1 cellular context compared by ENCODE assay signal in the genomic region with DNA sequence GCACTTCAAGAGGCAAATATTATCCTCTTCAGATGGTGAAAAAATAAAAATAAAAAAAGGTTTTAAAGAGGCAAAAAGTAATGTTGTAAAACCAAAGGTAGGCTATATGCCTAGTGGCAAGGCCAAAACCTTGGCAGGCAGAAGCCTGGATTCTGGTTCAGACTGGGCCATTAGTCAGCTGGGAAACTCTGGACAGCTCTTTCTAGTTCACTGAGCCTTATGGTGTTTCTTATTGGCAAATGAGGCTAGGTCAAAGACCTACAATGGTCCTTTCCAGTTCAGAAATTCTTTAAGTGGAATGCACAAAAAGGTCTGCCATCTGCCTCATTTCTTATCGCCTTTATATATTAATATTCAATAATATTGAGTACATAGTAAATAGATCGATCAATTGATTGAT.
TF ChIP-seq lines count a peak whose summit lies in the region.

No MANE protein-coding gene starts in this region.

TF ChIP-seq in SK-N-SH treated with all-trans-retinoic acid at 6 μM for 48 hours, 23 proteins besides CTCF, POLR2A, EP300 and RAD21 (continued from another document):
- no peak for TF ChIP-seq TCF4 (CRISPR knock-in tag; IDR thresholded peaks at IDR 0.05; ENCODE audit: borderline replicate concordance)
- TF ChIP-seq, protein P1, sequence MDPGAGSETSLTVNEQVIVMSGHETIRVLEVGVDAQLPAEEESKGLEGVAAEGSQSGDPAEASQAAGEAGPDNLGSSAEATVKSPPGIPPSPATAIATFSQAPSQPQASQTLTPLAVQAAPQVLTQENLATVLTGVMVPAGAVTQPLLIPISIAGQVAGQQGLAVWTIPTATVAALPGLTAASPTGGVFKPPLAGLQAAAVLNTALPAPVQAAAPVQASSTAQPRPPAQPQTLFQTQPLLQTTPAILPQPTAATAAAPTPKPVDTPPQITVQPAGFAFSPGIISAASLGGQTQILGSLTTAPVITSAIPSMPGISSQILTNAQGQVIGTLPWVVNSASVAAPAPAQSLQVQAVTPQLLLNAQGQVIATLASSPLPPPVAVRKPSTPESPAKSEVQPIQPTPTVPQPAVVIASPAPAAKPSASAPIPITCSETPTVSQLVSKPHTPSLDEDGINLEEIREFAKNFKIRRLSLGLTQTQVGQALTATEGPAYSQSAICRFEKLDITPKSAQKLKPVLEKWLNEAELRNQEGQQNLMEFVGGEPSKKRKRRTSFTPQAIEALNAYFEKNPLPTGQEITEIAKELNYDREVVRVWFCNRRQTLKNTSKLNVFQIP (CRISPR knock-in tag; IDR thresholded peaks at IDR 0.05; ENCODE audit: borderline replicate concordance, low read depth): no peak
- TF ChIP-seq, protein P2, sequence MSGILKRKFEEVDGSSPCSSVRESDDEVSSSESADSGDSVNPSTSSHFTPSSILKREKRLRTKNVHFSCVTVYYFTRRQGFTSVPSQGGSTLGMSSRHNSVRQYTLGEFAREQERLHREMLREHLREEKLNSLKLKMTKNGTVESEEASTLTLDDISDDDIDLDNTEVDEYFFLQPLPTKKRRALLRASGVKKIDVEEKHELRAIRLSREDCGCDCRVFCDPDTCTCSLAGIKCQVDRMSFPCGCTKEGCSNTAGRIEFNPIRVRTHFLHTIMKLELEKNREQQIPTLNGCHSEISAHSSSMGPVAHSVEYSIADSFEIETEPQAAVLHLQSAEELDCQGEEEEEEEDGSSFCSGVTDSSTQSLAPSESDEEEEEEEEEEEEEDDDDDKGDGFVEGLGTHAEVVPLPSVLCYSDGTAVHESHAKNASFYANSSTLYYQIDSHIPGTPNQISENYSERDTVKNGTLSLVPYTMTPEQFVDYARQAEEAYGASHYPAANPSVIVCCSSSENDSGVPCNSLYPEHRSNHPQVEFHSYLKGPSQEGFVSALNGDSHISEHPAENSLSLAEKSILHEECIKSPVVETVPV (CRISPR knock-in tag; IDR thresholded peaks at IDR 0.05): no peak
- no peak for TF ChIP-seq ISL1 (CRISPR knock-in tag; IDR thresholded peaks at IDR 0.05)
- TF ChIP-seq ZFP30 (CRISPR knock-in tag; IDR thresholded peaks at IDR 0.05): no peak
- no peak for TF ChIP-seq ZNF565 (CRISPR knock-in tag; conservative IDR thresholded peaks at IDR 0.05; ENCODE audit: low read depth)
- no peak for TF ChIP-seq GLIS3 (CRISPR knock-in tag; IDR thresholded peaks at IDR 0.05)
- no peak for TF ChIP-seq TOX (CRISPR knock-in tag; IDR thresholded peaks at IDR 0.05; ENCODE audit: borderline replicate concordance)
- no peak for TF ChIP-seq ZC3H10 (CRISPR knock-in tag; IDR thresholded peaks at IDR 0.05)
